In genomic region chr4:77710125-77710524, GRCh38 we compare ENCODE assay signal across 1 cellular context.
TF ChIP-seq lines count a peak whose summit lies in the region.

No MANE protein-coding gene starts in this region.

TF ChIP-seq in HepG2, 621 proteins besides CTCF, POLR2A, EP300 and RAD21:
- TF ChIP-seq, protein P1, sequence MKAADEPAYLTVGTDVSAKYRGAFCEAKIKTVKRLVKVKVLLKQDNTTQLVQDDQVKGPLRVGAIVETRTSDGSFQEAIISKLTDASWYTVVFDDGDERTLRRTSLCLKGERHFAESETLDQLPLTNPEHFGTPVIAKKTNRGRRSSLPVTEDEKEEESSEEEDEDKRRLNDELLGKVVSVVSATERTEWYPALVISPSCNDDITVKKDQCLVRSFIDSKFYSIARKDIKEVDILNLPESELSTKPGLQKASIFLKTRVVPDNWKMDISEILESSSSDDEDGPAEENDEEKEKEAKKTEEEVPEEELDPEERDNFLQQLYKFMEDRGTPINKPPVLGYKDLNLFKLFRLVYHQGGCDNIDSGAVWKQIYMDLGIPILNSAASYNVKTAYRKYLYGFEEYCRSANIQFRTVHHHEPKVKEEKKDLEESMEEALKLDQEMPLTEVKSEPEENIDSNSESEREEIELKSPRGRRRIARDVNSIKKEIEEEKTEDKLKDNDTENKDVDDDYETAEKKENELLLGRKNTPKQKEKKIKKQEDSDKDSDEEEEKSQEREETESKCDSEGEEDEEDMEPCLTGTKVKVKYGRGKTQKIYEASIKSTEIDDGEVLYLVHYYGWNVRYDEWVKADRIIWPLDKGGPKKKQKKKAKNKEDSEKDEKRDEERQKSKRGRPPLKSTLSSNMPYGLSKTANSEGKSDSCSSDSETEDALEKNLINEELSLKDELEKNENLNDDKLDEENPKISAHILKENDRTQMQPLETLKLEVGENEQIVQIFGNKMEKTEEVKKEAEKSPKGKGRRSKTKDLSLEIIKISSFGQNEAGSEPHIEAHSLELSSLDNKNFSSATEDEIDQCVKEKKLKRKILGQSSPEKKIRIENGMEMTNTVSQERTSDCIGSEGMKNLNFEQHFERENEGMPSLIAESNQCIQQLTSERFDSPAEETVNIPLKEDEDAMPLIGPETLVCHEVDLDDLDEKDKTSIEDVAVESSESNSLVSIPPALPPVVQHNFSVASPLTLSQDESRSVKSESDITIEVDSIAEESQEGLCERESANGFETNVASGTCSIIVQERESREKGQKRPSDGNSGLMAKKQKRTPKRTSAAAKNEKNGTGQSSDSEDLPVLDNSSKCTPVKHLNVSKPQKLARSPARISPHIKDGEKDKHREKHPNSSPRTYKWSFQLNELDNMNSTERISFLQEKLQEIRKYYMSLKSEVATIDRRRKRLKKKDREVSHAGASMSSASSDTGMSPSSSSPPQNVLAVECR (CRISPR knock-in tag; IDR thresholded peaks at IDR 0.05; ENCODE audit: borderline replicate concordance), result no peak
- TF ChIP-seq FOXA1 (IDR thresholded peaks at IDR 0.05) (no peak), FOXA1 (CRISPR knock-in tag; IDR thresholded peaks at IDR 0.05) (no peak), PPARG (CRISPR knock-in tag; conservative IDR thresholded peaks at IDR 0.05) (peak; percentile 79), CEBPG (CRISPR knock-in tag; IDR thresholded peaks at IDR 0.05) (peak; percentile 71), NR2F6 (IDR thresholded peaks at IDR 0.05) (0 out of 2 replicates have a peak, but pooled peaks have one; percentile 13), NR2F6 (CRISPR knock-in tag; IDR thresholded peaks at IDR 0.05) (0 out of 2 replicates have a peak, but pooled peaks have one; percentile 15), NFE2L2 (IDR thresholded peaks at IDR 0.05; ENCODE audit: low read length) (no peak), ZNF362 (CRISPR knock-in tag; IDR thresholded peaks at IDR 0.05; ENCODE audit: borderline replicate concordance) (peak; percentile 20; the same call in 1 of the 2 replicates), TP53 (CRISPR knock-in tag; conservative IDR thresholded peaks at IDR 0.05) (no peak), ZNF296 (CRISPR knock-in tag; conservative IDR thresholded peaks at IDR 0.05) (no peak), ZSCAN12 (CRISPR knock-in tag; IDR thresholded peaks at IDR 0.05) (no peak), ZNF44 (CRISPR knock-in tag; IDR thresholded peaks at IDR 0.05) (no peak), ZNF709 (CRISPR knock-in tag; IDR thresholded peaks at IDR 0.05) (no peak), RFXANK (CRISPR knock-in tag; IDR thresholded peaks at IDR 0.05) (no peak), HNF4G (IDR thresholded peaks at IDR 0.05; ENCODE audit: borderline replicate concordance, low read depth, low read length) (peak; percentile 72), HNF4G (CRISPR knock-in tag; IDR thresholded peaks at IDR 0.05; ENCODE audit: borderline replicate concordance, low read depth) (no peak), SATB2 (CRISPR knock-in tag; IDR thresholded peaks at IDR 0.05) (no peak), SOX13 (IDR thresholded peaks at IDR 0.05) (no peak), SOX13 (CRISPR knock-in tag; conservative IDR thresholded peaks at IDR 0.05 in 1 of 2, IDR thresholded peaks at IDR 0.05 in 1 of 2) (no peak), GTF3A (CRISPR knock-in tag; conservative IDR thresholded peaks at IDR 0.05) (no peak), ZNF224 (CRISPR knock-in tag; IDR thresholded peaks at IDR 0.05) (no peak), SALL2 (CRISPR knock-in tag; IDR thresholded peaks at IDR 0.05) (no peak), NR2C2 (CRISPR knock-in tag; IDR thresholded peaks at IDR 0.05; ENCODE audit: borderline replicate concordance) (0 out of 2 replicates have a peak, but pooled peaks have one; percentile 29), ZNF766 (CRISPR knock-in tag; IDR thresholded peaks at IDR 0.05; ENCODE audit: borderline replicate concordance) (no peak), ZBTB49 (CRISPR knock-in tag; IDR thresholded peaks at IDR 0.05; ENCODE audit: borderline replicate concordance) (no peak), ASH2L (IDR thresholded peaks at IDR 0.05; ENCODE audit: insufficient read length, low read depth, low read length) (peak; percentile 20), JARID2 (CRISPR knock-in tag; IDR thresholded peaks at IDR 0.05; ENCODE audit: insufficient replicate concordance) (no peak), NR2F1 (CRISPR knock-in tag; IDR thresholded peaks at IDR 0.05) (0 out of 4 replicates have a peak, but pooled peaks of 1 of the 2 experiments have one; percentile 26), ZNF619 (CRISPR knock-in tag; IDR thresholded peaks at IDR 0.05) (no peak), HNF4A (CRISPR knock-in tag; IDR thresholded peaks at IDR 0.05) (peak; percentile 65), CEBPB (IDR thresholded peaks at IDR 0.05; ENCODE audit: borderline replicate concordance, low read depth, low read length) (peak; percentile 82), NCOA2 (CRISPR knock-in tag; IDR thresholded peaks at IDR 0.05) (no peak), EHMT2 (IDR thresholded peaks at IDR 0.05; ENCODE audit: borderline replicate concordance, low read depth, low read length) (0 out of 2 replicates have a peak, but pooled peaks have one; percentile 48), MLX (CRISPR knock-in tag; IDR thresholded peaks at IDR 0.05) (no peak), ARNT2 (CRISPR knock-in tag; IDR thresholded peaks at IDR 0.05; ENCODE audit: low read depth) (no peak)
- TF ChIP-seq, protein P2, sequence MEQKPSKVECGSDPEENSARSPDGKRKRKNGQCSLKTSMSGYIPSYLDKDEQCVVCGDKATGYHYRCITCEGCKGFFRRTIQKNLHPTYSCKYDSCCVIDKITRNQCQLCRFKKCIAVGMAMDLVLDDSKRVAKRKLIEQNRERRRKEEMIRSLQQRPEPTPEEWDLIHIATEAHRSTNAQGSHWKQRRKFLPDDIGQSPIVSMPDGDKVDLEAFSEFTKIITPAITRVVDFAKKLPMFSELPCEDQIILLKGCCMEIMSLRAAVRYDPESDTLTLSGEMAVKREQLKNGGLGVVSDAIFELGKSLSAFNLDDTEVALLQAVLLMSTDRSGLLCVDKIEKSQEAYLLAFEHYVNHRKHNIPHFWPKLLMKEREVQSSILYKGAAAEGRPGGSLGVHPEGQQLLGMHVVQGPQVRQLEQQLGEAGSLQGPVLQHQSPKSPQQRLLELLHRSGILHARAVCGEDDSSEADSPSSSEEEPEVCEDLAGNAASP (CRISPR knock-in tag; IDR thresholded peaks at IDR 0.05; ENCODE audit: borderline replicate concordance), result no peak
